ENCODE assay signal across 24 cellular contexts in genomic region chr2:107215764-107216398, GRCh38.
DNase-seq lines count a peak whose midpoint lies in the region; ATAC-seq and TF ChIP-seq lines count a peak whose summit lies in the region.
"Had no signal": no experiment of that assay in that cellular context is flagged by ENCODE, and none has a peak within 500 bp of the region (broad histone marks: within the 10 kb centered on the region; RNA-seq: fewer than 3 reads in every experiment).

No MANE protein-coding gene starts in this region.

- H3K4me1 ChIP-seq in lower lobe of right lung (no peaks in the 10 kb centered on the region), uterus (no peaks in the 10 kb centered on the region)
- H3K4me1 ChIP-seq: BE2C, BLaER1 had no signal

- TF ChIP-seq POLR2A in uterus (IDR thresholded peaks at IDR 0.05), result no peak

- H3K36me3 ChIP-seq in lower lobe of right lung, result no peaks in the 10 kb centered on the region
- H3K36me3 ChIP-seq in uterus, result no peaks in the 10 kb centered on the region
- H3K36me3 ChIP-seq: BE2C, BLaER1 had no signal

- ATAC-seq in Right ventricle myocardium superior (ENCODE audit: poor library complexity) (peak; percentile 62), left cardiac atrium (peak; percentile 19 to 21), left ventricle myocardium superior (peak; percentile 72), lower lobe of right lung (no peak)
- ATAC-seq: GM12878 had no signal

- DNase-seq in Right ventricle myocardium superior (peak; percentile 40), cardiac septum (ENCODE audit: low spot score) (no peak), left cardiac atrium (no peak), left ventricle myocardium superior (no peak), lower lobe of right lung (no peak), uterus (no peak)
- DNase-seq in activated CD4-positive, CD25-positive, alpha-beta regulatory T cell treated with anti-CD3 and anti-CD28 coated beads, Interleukin-2, amount 50 U/mL, for 72 hours, result no peak
- DNase-seq: 8988T; ACHN; BE2C; C1 segment of cervical spinal cord; CD4-positive, alpha-beta memory T cell; CD4-positive, CD25-positive, alpha-beta regulatory T cell; CD8-positive, alpha-beta memory T cell; COR-L47; DMS 273 treated with DMSO at 0.1 percent for 48 hours; DMS153; DMS53; DMS79; DND-41; EL; GDM1 had no signal

- H3K27ac ChIP-seq in lower lobe of right lung (no peak overlapping the region), uterus (no peak overlapping the region)
- H3K27ac ChIP-seq: BLaER1 had no signal

- intact Hi-C loops in Right ventricle myocardium superior (cut with DNase I) (no loop called here), cardiac septum (cut with DNase I) (no loop called here), left cardiac atrium (cut with DNase I) (no loop called here), left ventricle myocardium superior (cut with micrococcal nuclease) (no loop called here), lower lobe of right lung (cut with DNase I) (no loop called here), uterus (cut with DNase I; ENCODE audit: low total_unique reads) (no loop called here)

- TF ChIP-seq CTCF in lower lobe of right lung (IDR thresholded peaks at IDR 0.05), result no peak
- TF ChIP-seq CTCF in uterus (IDR thresholded peaks at IDR 0.05), result no peak

- H3K4me3 ChIP-seq in lower lobe of right lung (no peak overlapping the region), uterus (no peak overlapping the region)
- H3K4me3 ChIP-seq: BLaER1, GM12878 had no signal

- no peaks in the 10 kb centered on the region for H3K27me3 ChIP-seq in lower lobe of right lung (ENCODE audit: low read depth)
- H3K27me3 ChIP-seq in uterus, result no peaks in the 10 kb centered on the region
- H3K27me3 ChIP-seq: BE2C, BLaER1 had no signal

- H3K9me3 ChIP-seq in lower lobe of right lung (no peaks in the 10 kb centered on the region), uterus (no peaks in the 10 kb centered on the region)
- H3K9me3 ChIP-seq: BE2C, BLaER1 had no signal

Comparison
In these comparisons a context has a peak if more than half of its experiments do, and no peak if none do; other contexts are left out.
1. ATAC-seq: peak in Right ventricle myocardium superior (single experiment), left cardiac atrium (2 of 2) and left ventricle myocardium superior (single experiment); none in lower lobe of right lung (0 of 2).